21 cellular contexts compared by ENCODE assay signal in the genomic region with DNA sequence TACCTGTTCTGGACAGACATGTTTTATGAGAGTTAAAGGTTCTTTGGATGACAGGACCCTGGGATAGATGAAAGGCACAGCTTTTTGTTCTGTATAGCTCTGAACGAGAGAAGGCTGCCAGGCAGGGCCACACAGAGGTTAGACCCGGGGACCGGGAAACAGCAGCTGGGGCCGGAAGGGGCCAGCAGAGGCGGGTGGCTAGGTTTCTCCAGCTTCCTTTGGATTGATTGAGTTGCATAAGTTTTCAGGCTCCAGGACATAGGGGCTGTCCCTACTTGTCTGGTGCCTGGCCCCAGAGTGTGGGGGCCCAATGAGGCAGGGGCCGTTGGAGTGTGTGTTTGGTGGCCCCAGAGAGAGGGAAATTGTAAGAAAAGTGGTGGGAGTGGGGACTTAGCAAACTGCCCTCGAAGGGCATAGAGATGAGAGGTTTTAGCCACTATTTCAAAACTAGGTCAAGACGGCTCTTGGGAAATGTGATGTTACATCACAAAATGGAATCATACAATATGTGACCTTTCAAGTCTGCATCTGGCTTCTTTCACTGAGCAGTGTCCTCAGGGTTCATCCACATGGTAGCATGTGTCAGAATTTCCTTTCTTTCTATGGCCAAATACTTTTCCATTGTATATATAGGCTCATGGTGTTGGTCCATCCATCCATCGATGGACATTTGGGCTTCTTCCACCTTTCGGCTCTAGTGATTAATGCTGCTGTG. TPM values are rescaled to one million over a fixed set of nuclear protein-coding genes. Genes with fewer than 3 reads are reported as not detected.
DNase-seq lines count a peak whose midpoint lies in the region; ATAC-seq and TF ChIP-seq lines count a peak whose summit lies in the region.
"Had no signal": no experiment of that assay in that cellular context is flagged by ENCODE, and none has a peak within 500 bp of the region (broad histone marks: within the 10 kb centered on the region; RNA-seq: fewer than 3 reads in every experiment).

No MANE protein-coding gene starts in this region.

- H3K9ac ChIP-seq in adipocyte (ENCODE audit: low read length) (no peak overlapping the region), mesendoderm (ENCODE audit: low read length) (no peak overlapping the region)

- H3K27me3 ChIP-seq in adipocyte (replicated peaks; ENCODE audit: control insufficient read depth, insufficient read depth, low read length) (peaks cover 63% of the 10 kb centered on the region), heart left ventricle (peaks cover 0 to 22% (median 0%) of the 10 kb centered on the region in 9 donors), sigmoid colon (no peaks in the 10 kb centered on the region), mesendoderm (ENCODE audit: insufficient read depth, low read length, poor library complexity) (no peaks in the 10 kb centered on the region)
- H3K27me3 ChIP-seq in CD4-positive, alpha-beta T cell (ENCODE audit: control insufficient read depth, insufficient read depth, low read length): no peaks in the 10 kb centered on the region
- H3K27me3 ChIP-seq: right lobe of liver had no signal

- ATAC-seq in heart left ventricle: peak; percentile 42 to 63 (median 52)
- no peak for ATAC-seq in GM21723 (IDR thresholded peaks at IDR 0.05; ENCODE audit: unreplicated experiment)
- no peak for ATAC-seq in CD4-positive, alpha-beta T cell (ENCODE audit: poor library complexity)
- ATAC-seq: activated CD8-positive, alpha-beta memory T cell treated with anti-CD3 and anti-CD28 coated beads, Interleukin-2, amount 10 ng/mL, durations not matched to agents 7 days and 5 days; K562; right lobe of liver had no signal

- no peaks in the 10 kb centered on the region for H3K36me3 Mint-ChIP-seq in CD4-positive, alpha-beta T cell (ENCODE audit: low read depth)
- H3K36me3 Mint-ChIP-seq: activated CD8-positive, alpha-beta memory T cell treated with anti-CD3 and anti-CD28 coated beads, Interleukin-2, amount 10 ng/mL, durations not matched to agents 7 days and 5 days had no signal

- H3K4me2 ChIP-seq in mesendoderm (ENCODE audit: low read length): no peak overlapping the region

- no peak overlapping the region for H2BK15ac ChIP-seq in mesendoderm (replicated peaks; ENCODE audit: low read depth)

- TF ChIP-seq POLR2A in heart left ventricle (IDR thresholded peaks at IDR 0.05): no peak
- TF ChIP-seq POLR2A in sigmoid colon (IDR thresholded peaks at IDR 0.05): no peak

- no peak overlapping the region for H3K18ac ChIP-seq in mesendoderm (ENCODE audit: low read length)

- POLR2A ChIA-PET in CD4-positive, alpha-beta T cell (lab: Charles Lee): no interaction called here

- H3K27ac ChIP-seq in heart left ventricle: peak overlapping the region in 8 of 12 donors; percentile 11 to 54 (median 28)
- H3K27ac ChIP-seq in sigmoid colon: peak overlapping the region; percentile 22 to 51 (median 38)
- H3K27ac ChIP-seq in CD4-positive, alpha-beta T cell (ENCODE audit: low read depth, low read length): no peak overlapping the region
- H3K27ac ChIP-seq in mesendoderm (ENCODE audit: low read depth, low read length): no peak overlapping the region
- H3K27ac ChIP-seq: right lobe of liver had no signal

- TF ChIP-seq CTCF in heart left ventricle (IDR thresholded peaks at IDR 0.05): no peak
- TF ChIP-seq CTCF in sigmoid colon (IDR thresholded peaks at IDR 0.05): no peak
- TF ChIP-seq CTCF in CD4-positive, alpha-beta T cell (IDR thresholded peaks at IDR 0.05): no peak

- H3K4me3 ChIP-seq in adipocyte (ENCODE audit: low read length) (no peak overlapping the region), heart left ventricle (no peak overlapping the region), sigmoid colon (no peak overlapping the region), mesendoderm (ENCODE audit: low read length) (no peak overlapping the region)
- H3K4me3 ChIP-seq: esophagus squamous epithelium, K562, right lobe of liver had no signal

- peak; percentile 17 for DNase-seq in HCEC 1CT
- peak; percentile 48 for DNase-seq in adipocyte (ENCODE audit: low read depth)
- DNase-seq in heart left ventricle: peak in 1 of 5 donors; percentile 49
- no peak for DNase-seq in sigmoid colon
- DNase-seq in SW 1271 (lab: John Stamatoyannopoulos, UW): no peak
- no peak for DNase-seq in CD4-positive, alpha-beta T cell
- no peak for DNase-seq in mesendoderm
- DNase-seq: activated CD4-positive, alpha-beta T cell treated with anti-CD3 and anti-CD28 coated beads for 1 hour; activated CD8-positive, alpha-beta memory T cell treated with anti-CD3 and anti-CD28 coated beads, Interleukin-2, amount 10 ng/mL, durations not matched to agents 7 days and 5 days; amniotic stem cell; effector memory CD4-positive, alpha-beta T cell; esophagus squamous epithelium; NCI-H1105 treated with DMSO at 0.1 percent for 48 hours; NCI-H526 treated with DMSO at 0.1 percent for 48 hours; occipital lobe; right lobe of liver; stimulated activated CD4-positive, alpha-beta T cell treated with anti-CD3 and anti-CD28 coated beads, Interleukin-2, amount 100 ng/mL, for 24 hours; T1000 had no signal

- no peaks in the 10 kb centered on the region for H3K9me3 Mint-ChIP-seq in CD4-positive, alpha-beta T cell

- intact Hi-C loops in heart left ventricle (cut with DNase I) (loop anchor here in 2 of 10 donors (10.0 kb wide), 1 partner anchor 380 kb away; no protein-coding TSS in a partner anchor), sigmoid colon (cut with DNase I) (no loop called here)
- intact Hi-C loops in CD4-positive, alpha-beta T cell (cut with DNase I, micrococcal nuclease): no loop called here

- no peak overlapping the region for H3K23ac ChIP-seq in mesendoderm (ENCODE audit: low read length)

- CTCF ChIA-PET in CD4-positive, alpha-beta T cell (lab: Charles Lee): no interaction called here

- H4K8ac ChIP-seq in mesendoderm (ENCODE audit: low read depth, low read length): no peak overlapping the region

- H4K5ac ChIP-seq in mesendoderm (ENCODE audit: low read length): no peak overlapping the region

- no peak overlapping the region for H3K4me3 Mint-ChIP-seq in CD4-positive, alpha-beta T cell
- H3K4me3 Mint-ChIP-seq: activated CD8-positive, alpha-beta memory T cell treated with anti-CD3 and anti-CD28 coated beads, Interleukin-2, amount 10 ng/mL, durations not matched to agents 7 days and 5 days had no signal

- H3K4me1 Mint-ChIP-seq in CD4-positive, alpha-beta T cell (ENCODE audit: low read depth): peaks cover 7% of the 10 kb centered on the region

- WGBS in heart left ventricle, 4 donors: 66 to 79% (median 69%) methylated on average over 10 of the region's 10 CpGs
- WGBS in sigmoid colon, 2 donors: 79 to 83% methylated on average over 10 of the region's 10 CpGs
- WGBS in mesendoderm (ENCODE audit: extremely low coverage, insufficient coverage, low lambda C conversion rate): no CpG with 5 or more reads among the region's 10 CpGs

- H2BK5ac ChIP-seq in mesendoderm (ENCODE audit: low read length): no peak overlapping the region

- no peak overlapping the region for H2AK5ac ChIP-seq in mesendoderm (ENCODE audit: low read length)

- no peak overlapping the region for H2BK120ac ChIP-seq in mesendoderm (ENCODE audit: low read depth, low read length)

- H3K36me3 ChIP-seq in adipocyte (ENCODE audit: control insufficient read depth, insufficient read depth, low read length, severe bottlenecking): no peaks in the 10 kb centered on the region
- H3K36me3 ChIP-seq in heart left ventricle: no peaks in the 10 kb centered on the region
- no peaks in the 10 kb centered on the region for H3K36me3 ChIP-seq in sigmoid colon
- no peaks in the 10 kb centered on the region for H3K36me3 ChIP-seq in mesendoderm (ENCODE audit: control insufficient read depth, insufficient read depth, low read length)
- H3K36me3 ChIP-seq: esophagus squamous epithelium, right lobe of liver had no signal

- peaks cover 6% of the 10 kb centered on the region for H3K27me3 Mint-ChIP-seq in CD4-positive, alpha-beta T cell

- TF ChIP-seq EP300 in sigmoid colon (IDR thresholded peaks at IDR 0.05): no peak

- H3K4ac ChIP-seq in mesendoderm (ENCODE audit: low read depth, low read length): no peak overlapping the region

- H3K79me2 ChIP-seq in mesendoderm (ENCODE audit: control insufficient read depth, insufficient read depth, low read length): no peaks in the 10 kb centered on the region

- H3K9me3 ChIP-seq in adipocyte (ENCODE audit: control insufficient read depth, low read length) (peaks cover 3% of the 10 kb centered on the region), heart left ventricle (no peaks in the 10 kb centered on the region), sigmoid colon (no peaks in the 10 kb centered on the region)
- H3K9me3 ChIP-seq in CD4-positive, alpha-beta T cell (ENCODE audit: control insufficient read depth, low read length): no peaks in the 10 kb centered on the region
- H3K9me3 ChIP-seq: esophagus squamous epithelium, right lobe of liver had no signal

- H3K4me1 ChIP-seq in adipocyte (ENCODE audit: control insufficient read depth, insufficient read depth, low read length) (peaks cover 8% of the 10 kb centered on the region), heart left ventricle (peaks cover 0 to 14% (median 0%) of the 10 kb centered on the region in 12 donors), sigmoid colon (peaks cover 0 to 14% (median 5%) of the 10 kb centered on the region in 4 donors), mesendoderm (ENCODE audit: control insufficient read depth, low read depth, low read length) (no peaks in the 10 kb centered on the region)

- H3K27ac Mint-ChIP-seq in CD4-positive, alpha-beta T cell: no peak overlapping the region
- H3K27ac Mint-ChIP-seq: activated CD8-positive, alpha-beta memory T cell treated with anti-CD3 and anti-CD28 coated beads, Interleukin-2, amount 10 ng/mL, durations not matched to agents 7 days and 5 days had no signal

- no peak overlapping the region for H3K56ac ChIP-seq in mesendoderm (ENCODE audit: low read length)

- no peaks in the 10 kb centered on the region for H3K79me1 ChIP-seq in mesendoderm (ENCODE audit: low read length)

RNA-seq across cellular contexts. Expression of a gene that starts 3.7 kb away (rescaled TPM):
- total RNA-seq in heart left ventricle (1 to 10 TPM in 2 of 9 donors, under 1 TPM in 7; 0.22 to 1.5 (median 0.64) TPM), sigmoid colon (1 to 10 TPM in 3 of 4 donors, under 1 TPM in 1; 0.71 to 2.2 (median 2.0) TPM)
- polyA plus RNA-seq in heart left ventricle (under 1 TPM; 0.23 to 0.47 TPM), sigmoid colon (under 1 TPM in 1 of 3 donors, not detected in 2; 0.35 TPM)
- total RNA-seq in CD4-positive, alpha-beta T cell: under 1 TPM; 0.08 to 0.11 TPM
- 0.08 TPM for polyA plus RNA-seq in mesendoderm (2013, experiment 1 of 2)
- 0.11 TPM for polyA plus RNA-seq in mesendoderm (2013, experiment 2 of 2)

RNA-seq across cellular contexts. Expression of a gene that starts 13.8 kb away (rescaled TPM):
- total RNA-seq in heart left ventricle (not detected), sigmoid colon (not detected)
- polyA plus RNA-seq in heart left ventricle (not detected), sigmoid colon (not detected)
- not detected for total RNA-seq in CD4-positive, alpha-beta T cell
- not detected for polyA plus RNA-seq in mesendoderm (2013, experiment 1 of 2)
- polyA plus RNA-seq in mesendoderm (2013, experiment 2 of 2): not detected
- total RNA-seq: activated CD8-positive, alpha-beta memory T cell treated with anti-CD3 and anti-CD28 coated beads, Interleukin-2, amount 10 ng/mL, durations not matched to agents 7 days and 5 days; esophagus squamous epithelium; K562; occipital lobe; right lobe of liver; SK-MEL-5 had no signal

RNA-seq across cellular contexts. Expression of a gene that starts 30.9 kb away (rescaled TPM):
- total RNA-seq in heart left ventricle (under 1 TPM in 6 of 9 donors, not detected in 3; 0.22 to 0.48 (median 0.29) TPM), sigmoid colon (1 to 10 TPM in 2 of 4 donors, under 1 TPM in 1, not detected in 1; 0.16 to 3.6 (median 2.4) TPM)
- polyA plus RNA-seq in heart left ventricle (under 1 TPM; 0.23 to 0.32 TPM), sigmoid colon (under 1 TPM in 1 of 3 donors, not detected in 2; 0.87 TPM)
- total RNA-seq in CD4-positive, alpha-beta T cell: 1 to 10 TPM; 1.1 to 1.4 TPM
- polyA plus RNA-seq in mesendoderm (2013, experiment 1 of 2): 0.32 TPM
- 0.35 TPM for polyA plus RNA-seq in mesendoderm (2013, experiment 2 of 2)
- total RNA-seq: occipital lobe had no signal

RNA-seq across cellular contexts. Expression of a gene that starts 55.4 kb away (rescaled TPM):
- 10 to 100 TPM; 15.3 to 28.2 (median 19.5) TPM for total RNA-seq in heart left ventricle
- polyA plus RNA-seq in heart left ventricle: 10 to 100 TPM; 23.9 to 25.8 TPM
- 10 to 100 TPM; 16.8 to 28.2 (median 25.4) TPM for total RNA-seq in sigmoid colon
- 10 to 100 TPM; 15.0 to 37.8 (median 18.3) TPM for polyA plus RNA-seq in sigmoid colon
- 10 to 100 TPM; 24.4 to 25.6 TPM for total RNA-seq in CD4-positive, alpha-beta T cell
- polyA plus RNA-seq in mesendoderm (2013, experiment 1 of 2): 24.2 TPM
- 23.9 TPM for polyA plus RNA-seq in mesendoderm (2013, experiment 2 of 2)

Comparison
In these comparisons a context has a peak if more than half of its experiments do, and no peak if none do; other contexts are left out.
1. DNase-seq: peak in HCEC 1CT (single experiment) and adipocyte (single experiment); none in sigmoid colon (single experiment), SW 1271 (0 of 2), CD4-positive, alpha-beta T cell (0 of 10) and mesendoderm (single experiment).
2. ATAC-seq: peak in heart left ventricle (4 of 4); none in GM21723 (single experiment) and CD4-positive, alpha-beta T cell (single experiment).
3. H3K27ac ChIP-seq: peak in heart left ventricle (8 of 12) and sigmoid colon (4 of 4); none in CD4-positive, alpha-beta T cell (single experiment) and mesendoderm (single experiment).